In genomic region chrX:130716822-130717405, GRCh38 we compare ENCODE assay signal across 20 cellular contexts.
A peak's percentile ranks its signal among the peaks of the same experiment; 100 is the strongest.
DNase-seq lines count a peak whose midpoint lies in the region; ATAC-seq, FAIRE-seq and TF ChIP-seq lines count a peak whose summit lies in the region.
"Had no signal": no experiment of that assay in that cellular context is flagged by ENCODE, and none has a peak within 500 bp of the region (broad histone marks: within the 10 kb centered on the region; RNA-seq: fewer than 3 reads in every experiment).

No MANE protein-coding gene starts in this region.

- DNase-seq in HepG2 (ENCODE audit: low spot score) (no peak), NCI-H748 treated with DMSO at 0.1 percent for 48 hours (lab: John Stamatoyannopoulos, UW) (peak; percentile 7), glutamatergic neuron (no peak), lower lobe of right lung (no peak)
- no peak for DNase-seq in activated CD4-positive, alpha-beta T cell treated with anti-CD3 and anti-CD28 coated beads, Interleukin-2, amount 10 ng/mL, durations not matched to agents 24 days and 14 days
- DNase-seq: activated CD4-positive, alpha-beta memory T cell treated with anti-CD3 and anti-CD28 coated beads for 36 hours; activated T-cell treated with anti-CD3 and anti-CD28 coated beads, Interleukin-2, amount 50 U/mL, for 24 hours; COR-L47; H9; hippocampal formation; sigmoid colon; stimulated activated CD4-positive, alpha-beta T cell treated with anti-CD3 and anti-CD28 coated beads, Interleukin-4, amount 100 ng/mL, for 1 hour had no signal

- H3K27ac ChIP-seq in liver (ENCODE audit: low read depth in 1 of 2, low read length in 2 of 2) = peak overlapping the region; percentile 14 to 80
- H3K27ac ChIP-seq in HepG2 (ENCODE audit: extremely low read length, insufficient read depth, low read length) = no peak overlapping the region
- no peak overlapping the region for H3K27ac ChIP-seq in lower lobe of right lung
- H3K27ac ChIP-seq: breast epithelium, sigmoid colon, suprapubic skin had no signal

- H3K27me3 ChIP-seq in liver (ENCODE audit: control insufficient read depth in 4 of 4, insufficient read depth in 4 of 4, low read length in 3 of 4) (peaks cover 0 to under 1% (median 0%) of the 10 kb centered on the region in 4 donors), HepG2 (ENCODE audit: control insufficient read depth in 1 of 2, insufficient read depth in 2 of 2, low read length in 2 of 2) (no peaks in the 10 kb centered on the region), lower lobe of right lung (ENCODE audit: low read depth) (no peaks in the 10 kb centered on the region)
- H3K27me3 ChIP-seq: sigmoid colon, suprapubic skin had no signal

- no peak overlapping the region for H3K4me2 ChIP-seq in HepG2 (ENCODE audit: low read depth, low read length)

- H3K4me1 Mint-ChIP-seq in glutamatergic neuron (ENCODE audit: low read depth, unreplicated experiment) = peaks cover 47% of the 10 kb centered on the region
- H3K4me1 Mint-ChIP-seq in activated CD4-positive, alpha-beta T cell treated with anti-CD3 and anti-CD28 coated beads, Interleukin-2, amount 10 ng/mL, durations not matched to agents 24 days and 14 days = peaks cover 2% of the 10 kb centered on the region

- WGBS in liver = 30% methylated on average over 2 of the region's 2 CpGs
- 86% methylated on average over 2 of the region's 2 CpGs for WGBS in HepG2 (ENCODE audit: low lambda C conversion rate)

- H3K9me3 ChIP-seq in liver (ENCODE audit: control insufficient read depth in 4 of 4, low read length in 3 of 4) = no peaks in the 10 kb centered on the region
- H3K9me3 ChIP-seq in HepG2 (ENCODE audit: low read length) = no peaks in the 10 kb centered on the region
- no peaks in the 10 kb centered on the region for H3K9me3 ChIP-seq in lower lobe of right lung
- H3K9me3 ChIP-seq: breast epithelium, sigmoid colon, suprapubic skin had no signal

- H3K4me3 ChIP-seq in liver (ENCODE audit: low read depth in 1 of 3, low read length in 3 of 3) (no peak overlapping the region), HepG2 (replicated peaks in 1 of 3; ENCODE audit: insufficient read depth in 1 of 3, low read depth in 2 of 3, low read length in 3 of 3) (no peak overlapping the region), lower lobe of right lung (no peak overlapping the region)
- H3K4me3 ChIP-seq: breast epithelium, sigmoid colon, suprapubic skin had no signal

- TF ChIP-seq EP300 in HepG2 (IDR thresholded peaks at IDR 0.05; ENCODE audit: low read depth in 2 of 2, low read length in 2 of 2) (no peak), HepG2 (CRISPR knock-in tag; IDR thresholded peaks at IDR 0.05; ENCODE audit: borderline replicate concordance) (no peak)

- H4K20me1 ChIP-seq in HepG2 (ENCODE audit: insufficient read depth, low read length) = no peaks in the 10 kb centered on the region

- H3K79me2 ChIP-seq in HepG2 (ENCODE audit: insufficient read depth, low read length) = no peaks in the 10 kb centered on the region

- H3K9me3 Mint-ChIP-seq in glutamatergic neuron (ENCODE audit: unreplicated experiment) = peaks cover 4% of the 10 kb centered on the region
- no peaks in the 10 kb centered on the region for H3K9me3 Mint-ChIP-seq in activated CD4-positive, alpha-beta T cell treated with anti-CD3 and anti-CD28 coated beads, Interleukin-2, amount 10 ng/mL, durations not matched to agents 24 days and 14 days
- H3K9me3 Mint-ChIP-seq: activated CD4-positive, alpha-beta memory T cell treated with anti-CD3 and anti-CD28 coated beads for 36 hours; activated T-cell treated with anti-CD3 and anti-CD28 coated beads, Interleukin-2, amount 50 U/mL, for 24 hours; H9 had no signal

- no peaks in the 10 kb centered on the region for H3K36me3 Mint-ChIP-seq in glutamatergic neuron (ENCODE audit: unreplicated experiment)
- no peaks in the 10 kb centered on the region for H3K36me3 Mint-ChIP-seq in activated CD4-positive, alpha-beta T cell treated with anti-CD3 and anti-CD28 coated beads, Interleukin-2, amount 10 ng/mL, durations not matched to agents 24 days and 14 days (ENCODE audit: low read depth)
- H3K36me3 Mint-ChIP-seq: activated CD4-positive, alpha-beta memory T cell treated with anti-CD3 and anti-CD28 coated beads for 36 hours had no signal

- peak overlapping the region; percentile 91 for H3K27ac Mint-ChIP-seq in glutamatergic neuron (ENCODE audit: unreplicated experiment)
- no peak overlapping the region for H3K27ac Mint-ChIP-seq in activated CD4-positive, alpha-beta T cell treated with anti-CD3 and anti-CD28 coated beads, Interleukin-2, amount 10 ng/mL, durations not matched to agents 24 days and 14 days
- H3K27ac Mint-ChIP-seq: activated CD4-positive, alpha-beta memory T cell treated with anti-CD3 and anti-CD28 coated beads for 36 hours; activated naive CD8-positive, alpha-beta T cell; activated T-cell treated with anti-CD3 and anti-CD28 coated beads, Interleukin-2, amount 50 U/mL, for 24 hours; H9 had no signal

- H3K27me3 Mint-ChIP-seq in glutamatergic neuron (ENCODE audit: unreplicated experiment) = no peaks in the 10 kb centered on the region
- no peaks in the 10 kb centered on the region for H3K27me3 Mint-ChIP-seq in activated CD4-positive, alpha-beta T cell treated with anti-CD3 and anti-CD28 coated beads, Interleukin-2, amount 10 ng/mL, durations not matched to agents 24 days and 14 days
- H3K27me3 Mint-ChIP-seq: activated CD4-positive, alpha-beta memory T cell treated with anti-CD3 and anti-CD28 coated beads for 36 hours; activated naive CD8-positive, alpha-beta T cell had no signal

- no peak for TF ChIP-seq POLR2A in HepG2 (IDR thresholded peaks at IDR 0.05; ENCODE audit: insufficient read depth in 1 of 2, low read depth in 2 of 2, low read length in 2 of 2)

- POLR2A ChIA-PET in HepG2 (lab: Yijun Ruan, JAX) = no interaction called here

- in situ Hi-C loops in HepG2 (cut with HindIII; ENCODE audit: extremely low pct_ligation_motif_present, low pct_unique_long_range_greater_than_20kb) = no loop called here

- H3K9ac ChIP-seq in liver (ENCODE audit: low read depth in 1 of 2, low read length in 2 of 2) (no peak overlapping the region), HepG2 (ENCODE audit: insufficient read depth, low read depth, low read length) (no peak overlapping the region)

- intact Hi-C loops in HepG2 (cut with micrococcal nuclease; ENCODE audit: unreplicated experiment) = no loop called here
- intact Hi-C loops in lower lobe of right lung (cut with DNase I) = no loop called here
- intact Hi-C loops in activated CD4-positive, alpha-beta T cell treated with anti-CD3 and anti-CD28 coated beads, Interleukin-2, amount 10 ng/mL, durations not matched to agents 24 days and 14 days (cut with micrococcal nuclease) = no loop called here

- TF ChIP-seq RAD21 in liver (IDR thresholded peaks at IDR 0.05) (peak; percentile 32 to 33), HepG2 (CRISPR knock-in tag; IDR thresholded peaks at IDR 0.05) (no peak)

- no peak for ATAC-seq in HepG2
- no peak for ATAC-seq in lower lobe of right lung
- no peak for ATAC-seq in HG03520 (IDR thresholded peaks at IDR 0.05; ENCODE audit: unreplicated experiment)
- ATAC-seq: Panc1 had no signal

- H3K4me3 Mint-ChIP-seq in glutamatergic neuron (ENCODE audit: unreplicated experiment) = no peak overlapping the region
- no peak overlapping the region for H3K4me3 Mint-ChIP-seq in activated CD4-positive, alpha-beta T cell treated with anti-CD3 and anti-CD28 coated beads, Interleukin-2, amount 10 ng/mL, durations not matched to agents 24 days and 14 days
- H3K4me3 Mint-ChIP-seq: activated CD4-positive, alpha-beta memory T cell treated with anti-CD3 and anti-CD28 coated beads for 36 hours; activated naive CD8-positive, alpha-beta T cell; activated T-cell treated with anti-CD3 and anti-CD28 coated beads, Interleukin-2, amount 50 U/mL, for 24 hours; H9 had no signal

- TF ChIP-seq CTCF in liver (IDR thresholded peaks at IDR 0.05; ENCODE audit: low read depth, low read length, missing input control) = no peak
- TF ChIP-seq CTCF in HepG2 (CRISPR knock-in tag; IDR thresholded peaks at IDR 0.05) = no peak
- no peak for TF ChIP-seq CTCF in glutamatergic neuron (IDR thresholded peaks at IDR 0.05; ENCODE audit: partially characterized antibody, unreplicated experiment)
- TF ChIP-seq CTCF in lower lobe of right lung (IDR thresholded peaks at IDR 0.05) = no peak

- H3K4me1 ChIP-seq in liver (ENCODE audit: control insufficient read depth in 4 of 4, insufficient read depth in 4 of 4, low read length in 3 of 4) = peaks cover 0 to 17% (median 5%) of the 10 kb centered on the region in 4 donors
- peaks cover 25% of the 10 kb centered on the region for H3K4me1 ChIP-seq in HepG2 (ENCODE audit: insufficient read depth, low read length)
- H3K4me1 ChIP-seq in lower lobe of right lung = no peaks in the 10 kb centered on the region
- H3K4me1 ChIP-seq: breast epithelium, suprapubic skin had no signal

- no peak for FAIRE-seq in HepG2 (lab: Jason Lieb, UNC)
- FAIRE-seq: HTR-8/SVneo, TTC549 had no signal

- CTCF ChIA-PET in HepG2 (lab: Yijun Ruan, JAX; ENCODE audit: low intra/inter-chr PET ratio, low total read pairs) = no interaction called here

- H3K36me3 ChIP-seq in liver (ENCODE audit: control insufficient read depth in 4 of 4, insufficient read depth in 3 of 4, low read depth in 1 of 4, low read length in 3 of 4) (no peaks in the 10 kb centered on the region), HepG2 (replicated peaks in 1 of 2; ENCODE audit: control insufficient read depth in 1 of 2, insufficient read depth in 2 of 2, low read length in 2 of 2) (no peaks in the 10 kb centered on the region), lower lobe of right lung (no peaks in the 10 kb centered on the region)
- H3K36me3 ChIP-seq: breast epithelium, sigmoid colon, suprapubic skin had no signal

- no TSS peak for BruUV-seq in HepG2 (replicated peaks; lab: Mats Ljungman, UMichigan)

- H2AFZ ChIP-seq in HepG2 (ENCODE audit: low read length) = no peak overlapping the region

TF ChIP-seq in HepG2, 621 proteins besides CTCF, POLR2A, EP300 and RAD21 (continues in another document):
- TF ChIP-seq BORCS8-MEF2B (CRISPR knock-in tag; IDR thresholded peaks at IDR 0.05) (no peak), NCOR1 (IDR thresholded peaks at IDR 0.05; ENCODE audit: borderline replicate concordance, low read length) (no peak), ZFP1 (CRISPR knock-in tag; IDR thresholded peaks at IDR 0.05) (no peak), KMT2B (CRISPR knock-in tag; IDR thresholded peaks at IDR 0.05) (no peak), MTF2 (CRISPR knock-in tag; IDR thresholded peaks at IDR 0.05; ENCODE audit: borderline replicate concordance) (no peak), ARNT2 (CRISPR knock-in tag; IDR thresholded peaks at IDR 0.05; ENCODE audit: low read depth) (no peak), STAT5B (CRISPR knock-in tag; IDR thresholded peaks at IDR 0.05) (no peak), NFATC3 (CRISPR knock-in tag; IDR thresholded peaks at IDR 0.05) (no peak), TRIM24 (CRISPR knock-in tag; IDR thresholded peaks at IDR 0.05) (no peak), AGO1 (IDR thresholded peaks at IDR 0.05; ENCODE audit: low read depth, low read length, poor library complexity, severe bottlenecking) (no peak), ZNF451 (CRISPR knock-in tag; IDR thresholded peaks at IDR 0.05) (no peak), NCOA2 (CRISPR knock-in tag; IDR thresholded peaks at IDR 0.05) (no peak)

Comparison
In these comparisons a context has a peak if more than half of its experiments do, and no peak if none do; other contexts are left out.
1. H3K27ac ChIP-seq: peak in liver (2 of 2); none in HepG2 (single experiment) and lower lobe of right lung (single experiment).